In genomic region chr22:37229805-37230672, GRCh38 we compare ENCODE assay signal across 8 cellular contexts. TPM values are rescaled to one million over a fixed set of nuclear protein-coding genes. Genes with fewer than 3 reads are reported as not detected.
A peak's percentile ranks its signal among the peaks of the same experiment; 100 is the strongest.
DNase-seq lines count a peak whose midpoint lies in the region; ATAC-seq and TF ChIP-seq lines count a peak whose summit lies in the region.

No MANE protein-coding gene starts in this region.

- H3K36me3 ChIP-seq in esophagus (ENCODE audit: control insufficient read depth in 2 of 2, insufficient read depth in 2 of 2, low read length in 1 of 2), result peaks cover 0 to 6% of the 10 kb centered on the region in 2 donors
- no peaks in the 10 kb centered on the region for H3K36me3 ChIP-seq in prostate gland
- H3K36me3 ChIP-seq in Caco-2 (ENCODE audit: control insufficient read depth, insufficient read depth, low read length), result no peaks in the 10 kb centered on the region

- TF ChIP-seq CTCF in prostate gland (IDR thresholded peaks at IDR 0.05), result no peak
- TF ChIP-seq CTCF in Caco-2 (IDR thresholded peaks at IDR 0.05; ENCODE audit: insufficient read depth in 1 of 2, low read depth in 1 of 2, low read length in 1 of 2, severe bottlenecking in 1 of 2, unreplicated experiment in 1 of 2), result no peak

- H3K27ac ChIP-seq in esophagus (ENCODE audit: low read depth in 2 of 2, low read length in 1 of 2), result peak overlapping the region; percentile 58 to 66
- no peak overlapping the region for H3K27ac ChIP-seq in prostate gland

- WGBS in esophagus, 2 donors, result 46 to 54% methylated on average over 8 of the region's 8 CpGs
- WGBS in prostate gland, result 74% methylated on average over 8 of the region's 8 CpGs

- H3K4me1 ChIP-seq in esophagus (ENCODE audit: control insufficient read depth in 2 of 2, insufficient read depth in 2 of 2, low read length in 1 of 2), result peaks cover 2 to 4% of the 10 kb centered on the region in 2 donors
- H3K4me1 ChIP-seq in prostate gland (replicated peaks), result no peaks in the 10 kb centered on the region
- H3K4me1 ChIP-seq in Caco-2, result no peaks in the 10 kb centered on the region

- POLR2A ChIA-PET in activated CD4-positive, alpha-beta memory T cell treated with anti-CD3 and anti-CD28 coated beads for 36 hours (lab: Charles Lee), result interaction anchor here (0.7 to 7.5 kb wide), 15 partner anchors 10 to 151 kb away, joined by 3 to 191 read pairs (median 4); partner anchors contain the start of genes IL2RB and RAC2
- POLR2A ChIA-PET in Caco-2 (lab: Charles Lee), result no interaction called here

- peak overlapping the region; percentile 67 for H3K4me3 Mint-ChIP-seq in activated CD4-positive, alpha-beta memory T cell treated with anti-CD3 and anti-CD28 coated beads for 36 hours
- H3K4me3 Mint-ChIP-seq in Caco-2 (ENCODE audit: unreplicated experiment), result no peak overlapping the region

- H3K9me3 ChIP-seq in esophagus (ENCODE audit: control insufficient read depth in 2 of 2, insufficient read depth in 1 of 2, low read depth in 1 of 2, low read length in 1 of 2) (no peaks in the 10 kb centered on the region), prostate gland (no peaks in the 10 kb centered on the region), Caco-2 (no peaks in the 10 kb centered on the region)

- peak; percentile 43 for ATAC-seq in GM21381 (IDR thresholded peaks at IDR 0.05; ENCODE audit: unreplicated experiment)
- no peak for ATAC-seq in GM19023 (IDR thresholded peaks at IDR 0.05; ENCODE audit: unreplicated experiment)

- DNase-seq in MV-4-11 (lab: John Stamatoyannopoulos, UW) (peak; percentile 84), prostate gland (ENCODE audit: low spot score) (no peak), Caco-2 (no peak)
- peak; percentile 97 for DNase-seq in activated CD4-positive, alpha-beta memory T cell treated with anti-CD3 and anti-CD28 coated beads for 36 hours
- peak; percentile 71 to 89 (median 77) for DNase-seq in stimulated activated CD4-positive, alpha-beta T cell treated with anti-CD3 and anti-CD28 coated beads, Interleukin-1b, Interleukin-23, amount 100 ng/mL, for 24 hours (ENCODE audit: low read depth in 4 of 4, low spot score in 1 of 4)

- BruUV-seq in Caco-2 (replicated peaks; lab: Mats Ljungman, UMichigan), result no TSS peak

- intact Hi-C loops in activated CD4-positive, alpha-beta memory T cell treated with anti-CD3 and anti-CD28 coated beads for 36 hours (cut with micrococcal nuclease), result loop anchor here (1.0 to 2.0 kb wide), 5 partner anchors 8 to 67 kb away; no protein-coding TSS in a partner anchor
- intact Hi-C loops in prostate gland (cut with DNase I) (no loop called here), Caco-2 (cut with micrococcal nuclease; ENCODE audit: unreplicated experiment) (no loop called here)

- H3K36me3 Mint-ChIP-seq in activated CD4-positive, alpha-beta memory T cell treated with anti-CD3 and anti-CD28 coated beads for 36 hours, result peaks cover 76% of the 10 kb centered on the region
- no peaks in the 10 kb centered on the region for H3K36me3 Mint-ChIP-seq in Caco-2 (ENCODE audit: insufficient read depth, unreplicated experiment)

- CTCF ChIA-PET in activated CD4-positive, alpha-beta memory T cell treated with anti-CD3 and anti-CD28 coated beads for 36 hours (lab: Charles Lee), result interaction anchor here (0.6 to 6.1 kb wide), 11 partner anchors 8 to 253 kb away, joined by 3 to 56 read pairs (median 6); partner anchors contain the start of gene RAC2
- CTCF ChIA-PET in Caco-2 (lab: Charles Lee), result no interaction called here

- H3K27me3 Mint-ChIP-seq in activated CD4-positive, alpha-beta memory T cell treated with anti-CD3 and anti-CD28 coated beads for 36 hours, result no peaks in the 10 kb centered on the region
- H3K27me3 Mint-ChIP-seq in Caco-2 (ENCODE audit: insufficient read depth, unreplicated experiment), result peaks cover 5% of the 10 kb centered on the region

- H3K4me3 ChIP-seq in esophagus (ENCODE audit: low read depth in 1 of 2, low read length in 2 of 2) (no peak overlapping the region), prostate gland (no peak overlapping the region), Caco-2 (ENCODE audit: low read depth, low read length) (no peak overlapping the region)

- no peaks in the 10 kb centered on the region for H3K9me3 Mint-ChIP-seq in activated CD4-positive, alpha-beta memory T cell treated with anti-CD3 and anti-CD28 coated beads for 36 hours
- no peaks in the 10 kb centered on the region for H3K9me3 Mint-ChIP-seq in Caco-2 (ENCODE audit: unreplicated experiment)

- TF ChIP-seq POLR2A in prostate gland (IDR thresholded peaks at IDR 0.05), result no peak

- peak overlapping the region; percentile 98 for H3K27ac Mint-ChIP-seq in activated CD4-positive, alpha-beta memory T cell treated with anti-CD3 and anti-CD28 coated beads for 36 hours
- no peak overlapping the region for H3K27ac Mint-ChIP-seq in Caco-2 (ENCODE audit: unreplicated experiment)

- peaks cover 90% of the 10 kb centered on the region for H3K4me1 Mint-ChIP-seq in activated CD4-positive, alpha-beta memory T cell treated with anti-CD3 and anti-CD28 coated beads for 36 hours (ENCODE audit: low read depth)
- no peaks in the 10 kb centered on the region for H3K4me1 Mint-ChIP-seq in Caco-2 (ENCODE audit: low read depth, unreplicated experiment)

- no peaks in the 10 kb centered on the region for H3K27me3 ChIP-seq in esophagus (ENCODE audit: control insufficient read depth in 1 of 2, insufficient read depth in 2 of 2, low read length in 2 of 2)
- H3K27me3 ChIP-seq in prostate gland (replicated peaks; ENCODE audit: insufficient read depth), result no peaks in the 10 kb centered on the region
- H3K27me3 ChIP-seq in Caco-2 (replicated peaks; ENCODE audit: control insufficient read depth, insufficient read depth, low read length), result no peaks in the 10 kb centered on the region; the same call in 1 of the 2 replicates

RNA-seq across cellular contexts. Expression of gene RAC2, which starts 14.0 kb away (rescaled TPM):
- 100 to 1,000 TPM; 714 to 727 TPM for total RNA-seq in activated CD4-positive, alpha-beta memory T cell treated with anti-CD3 and anti-CD28 coated beads for 36 hours
- 1 to 10 TPM; 7.2 to 9.4 TPM for polyA plus RNA-seq in esophagus
- total RNA-seq in prostate gland (10 to 100 TPM in 1 of 2 donors, 1 to 10 TPM in 1; 9.7 to 14.4 TPM), Caco-2 (2022) (0.25 TPM in 1 of 2 replicates, not detected in the other)

RNA-seq across cellular contexts. Expression of gene SSTR3, which starts 17.8 kb away (rescaled TPM):
- total RNA-seq in activated CD4-positive, alpha-beta memory T cell treated with anti-CD3 and anti-CD28 coated beads for 36 hours, result 1 to 10 TPM; 8.5 to 9.3 TPM
- under 1 TPM in 1 of 2 donors, not detected in 1; 0.02 TPM for polyA plus RNA-seq in esophagus
- total RNA-seq in prostate gland, result 10 to 100 TPM in 1 of 2 donors, not detected in 1; 46.4 TPM
- total RNA-seq in Caco-2 (2022), result not detected in 2 replicates

RNA-seq across cellular contexts. Expression of gene C1QTNF6, which starts 42.0 kb away (rescaled TPM):
- total RNA-seq in activated CD4-positive, alpha-beta memory T cell treated with anti-CD3 and anti-CD28 coated beads for 36 hours, result 10 to 100 TPM; 11.1 to 13.0 TPM
- polyA plus RNA-seq in esophagus, result 1 to 10 TPM; 1.3 to 4.9 TPM
- total RNA-seq in prostate gland (1 to 10 TPM; 2.1 to 9.3 TPM), Caco-2 (2022) (7.4 and 7.7 TPM in 2 replicates)

RNA-seq across cellular contexts. Expression of gene CYTH4, which starts 52.3 kb away (rescaled TPM):
- 10 to 100 TPM; 58.7 to 60.5 TPM for total RNA-seq in activated CD4-positive, alpha-beta memory T cell treated with anti-CD3 and anti-CD28 coated beads for 36 hours
- 1 to 10 TPM; 1.4 to 4.1 TPM for polyA plus RNA-seq in esophagus
- total RNA-seq in prostate gland, result 1 to 10 TPM; 4.7 to 5.5 TPM
- not detected in 2 replicates for total RNA-seq in Caco-2 (2022)

Comparison
In these comparisons a context has a peak if more than half of its experiments do, and no peak if none do; other contexts are left out.
1. DNase-seq: peak in MV-4-11 (single experiment), activated CD4-positive, alpha-beta memory T cell treated with anti-CD3 and anti-CD28 coated beads for 36 hours (single experiment) and stimulated activated CD4-positive, alpha-beta T cell treated with anti-CD3 and anti-CD28 coated beads, Interleukin-1b, Interleukin-23, amount 100 ng/mL, for 24 hours (4 of 4); none in prostate gland (single experiment) and Caco-2 (0 of 2).
2. H3K27ac ChIP-seq: peak in esophagus (2 of 2); none in prostate gland (0 of 2).
3. RNA of gene RAC2, which starts 14.0 kb away (total RNA-seq): 714 to 727 TPM in activated CD4-positive, alpha-beta memory T cell treated with anti-CD3 and anti-CD28 coated beads for 36 hours; 9.7 to 14.4 TPM in prostate gland and 0.25 TPM in Caco-2; every median in the first group is over 10 times any median in the second.